Comparison of ENCODE assay signal across 28 cellular contexts in genomic region chr5:142694092-142694856, GRCh38. TPM values are rescaled to one million over a fixed set of nuclear protein-coding genes. Genes with fewer than 3 reads are reported as not detected.
DNase-seq lines count a peak whose midpoint lies in the region; ATAC-seq, FAIRE-seq and TF ChIP-seq lines count a peak whose summit lies in the region.
"Had no signal": no experiment of that assay in that cellular context is flagged by ENCODE, and none has a peak within 500 bp of the region (broad histone marks: within the 10 kb centered on the region; RNA-seq: fewer than 3 reads in every experiment).

No MANE protein-coding gene starts in this region.

- TF ChIP-seq POLR2A in K562 (conservative IDR thresholded peaks at IDR 0.05) = no peak

- no peak overlapping the region for H2AFZ ChIP-seq in K562 (ENCODE audit: low read depth, low read length)

- H3K9me1 ChIP-seq in K562 (ENCODE audit: control insufficient read depth, insufficient read depth, low read length) = no peaks in the 10 kb centered on the region

- POLR2A ChIA-PET in K562 (lab: Yijun Ruan, JAX) = no interaction called here
- POLR2A ChIA-PET in activated CD4-positive, alpha-beta memory T cell treated with anti-CD3 and anti-CD28 coated beads, Interleukin-2, amount 10 ng/mL, durations not matched to agents 7 days and 5 days (lab: Charles Lee) = no interaction called here

- WGBS in K562 (ENCODE audit: insufficient coverage, low coverage, missing lambda C conversion rate) = 4% methylated on average over 7 of the region's 7 CpGs

- no peaks in the 10 kb centered on the region for H3K9me3 Mint-ChIP-seq in mesothelial cell of epicardium
- H3K9me3 Mint-ChIP-seq in activated CD4-positive, alpha-beta memory T cell treated with anti-CD3 and anti-CD28 coated beads, Interleukin-2, amount 10 ng/mL, durations not matched to agents 7 days and 5 days = no peaks in the 10 kb centered on the region
- H3K9me3 Mint-ChIP-seq: activated naive CD4-positive, alpha-beta T cell treated with anti-CD3 and anti-CD28 coated beads, Interleukin-2, amount 10 ng/mL, durations not matched to agents 7 days and 5 days; activated T-cell treated with anti-CD3 and anti-CD28 coated beads, Interleukin-2, amount 50 U/mL, for 24 hours; CD4-positive, CD25-positive, alpha-beta regulatory T cell had no signal

- no peaks in the 10 kb centered on the region for H3K27me3 Mint-ChIP-seq in mesothelial cell of epicardium (ENCODE audit: low read depth)
- H3K27me3 Mint-ChIP-seq in activated CD4-positive, alpha-beta memory T cell treated with anti-CD3 and anti-CD28 coated beads, Interleukin-2, amount 10 ng/mL, durations not matched to agents 7 days and 5 days = peaks cover 2% of the 10 kb centered on the region
- H3K27me3 Mint-ChIP-seq: activated T-cell treated with anti-CD3 and anti-CD28 coated beads, Interleukin-2, amount 50 U/mL, for 24 hours had no signal

- H4K20me1 ChIP-seq in K562 (replicated peaks; ENCODE audit: control insufficient read depth, insufficient read depth, low read length) = no peaks in the 10 kb centered on the region

- FAIRE-seq in K562 (lab: Jason Lieb, UNC) = no peak
- FAIRE-seq: urothelium cell line had no signal

- ATAC-seq in K562 (no peak), HG02870 (IDR thresholded peaks at IDR 0.05; ENCODE audit: unreplicated experiment) (no peak), GM19452 (IDR thresholded peaks at IDR 0.05; ENCODE audit: unreplicated experiment) (no peak)
- ATAC-seq: activated CD8-positive, alpha-beta T cell treated with anti-CD3 and anti-CD28 coated beads, Interleukin-2, amount 10 ng/mL, durations not matched to agents 7 days and 5 days; sciatic nerve had no signal

- no peak overlapping the region for H3K27ac ChIP-seq in K562 (ENCODE audit: extremely low read depth, low read depth, low read length)
- H3K27ac ChIP-seq: esophagus squamous epithelium, suprapubic skin had no signal

- no peak for TF ChIP-seq EP300 in K562 (IDR thresholded peaks at IDR 0.05; ENCODE audit: low read length)

- CTCF ChIA-PET in K562 (lab: Yijun Ruan, JAX; ENCODE audit: low intra/inter-chr PET ratio) = interaction anchor here (0.5 to 0.6 kb wide), 2 partner anchors 121 to 498 kb away, joined by 3 read pairs; no protein-coding TSS in a partner anchor
- CTCF ChIA-PET in activated CD4-positive, alpha-beta memory T cell treated with anti-CD3 and anti-CD28 coated beads, Interleukin-2, amount 10 ng/mL, durations not matched to agents 7 days and 5 days (lab: Charles Lee) = no interaction called here

- TF ChIP-seq CTCF in AG09309 (IDR thresholded peaks at IDR 0.05; ENCODE audit: control insufficient read depth, insufficient read depth, low read depth, low read length, missing control alignments) (peak; percentile 25), GM12875 (IDR thresholded peaks at IDR 0.05; ENCODE audit: borderline replicate concordance, insufficient read depth, low read depth, low read length) (peak; percentile 10; the same call in 1 of the 2 replicates), K562 (IDR thresholded peaks at IDR 0.05 in 2 of 3, conservative IDR thresholded peaks at IDR 0.05 in 1 of 3; ENCODE audit: insufficient read depth in 2 of 3, low read depth in 1 of 3, low read length in 3 of 3) (0 out of 6 replicates have a peak, but pooled peaks of 2 of the 3 experiments have one; percentile 17 to 35), mesothelial cell of epicardium (IDR thresholded peaks at IDR 0.05; ENCODE audit: unreplicated experiment) (peak; percentile 39)

- H3K9me3 ChIP-seq in K562 (replicated peaks; ENCODE audit: control insufficient read depth, insufficient read depth, low read depth, low read length) = no peaks in the 10 kb centered on the region
- H3K9me3 ChIP-seq: esophagus squamous epithelium, suprapubic skin had no signal

- no peak overlapping the region for H3K27ac Mint-ChIP-seq in mesothelial cell of epicardium
- H3K27ac Mint-ChIP-seq in activated CD4-positive, alpha-beta memory T cell treated with anti-CD3 and anti-CD28 coated beads, Interleukin-2, amount 10 ng/mL, durations not matched to agents 7 days and 5 days = no peak overlapping the region
- H3K27ac Mint-ChIP-seq: activated CD8-positive, alpha-beta T cell treated with anti-CD3 and anti-CD28 coated beads, Interleukin-2, amount 10 ng/mL, durations not matched to agents 7 days and 5 days; activated naive CD4-positive, alpha-beta T cell treated with anti-CD3 and anti-CD28 coated beads, Interleukin-2, amount 10 ng/mL, durations not matched to agents 7 days and 5 days; activated T-cell treated with anti-CD3 and anti-CD28 coated beads, Interleukin-2, amount 50 U/mL, for 24 hours; CD4-positive, CD25-positive, alpha-beta regulatory T cell had no signal

- no peak overlapping the region for H3K4me3 ChIP-seq in AG09309 (ENCODE audit: control insufficient read depth, low read depth, low read length)
- H3K4me3 ChIP-seq in GM12875 (ENCODE audit: low read depth, low read length) = no peak overlapping the region
- H3K4me3 ChIP-seq in K562 = no peak overlapping the region
- H3K4me3 ChIP-seq: esophagus squamous epithelium, suprapubic skin had no signal

- no peak for TF ChIP-seq RAD21 in K562 (CRISPR knock-in tag; conservative IDR thresholded peaks at IDR 0.05 in 1 of 2, IDR thresholded peaks at IDR 0.05 in 1 of 2)

- H3K27me3 ChIP-seq in K562 (ENCODE audit: control insufficient read depth in 2 of 2, insufficient read depth in 2 of 2, low read length in 2 of 2) = peaks cover 6 to 15% of the 10 kb centered on the region in 2 experiments; a peak in 4 of 5 replicates
- H3K27me3 ChIP-seq: suprapubic skin had no signal

- H3K9ac ChIP-seq in K562 (ENCODE audit: insufficient read depth in 1 of 2, low read depth in 2 of 2, low read length in 2 of 2) = no peak overlapping the region

- H3K36me3 Mint-ChIP-seq in mesothelial cell of epicardium = no peaks in the 10 kb centered on the region
- H3K36me3 Mint-ChIP-seq in activated CD4-positive, alpha-beta memory T cell treated with anti-CD3 and anti-CD28 coated beads, Interleukin-2, amount 10 ng/mL, durations not matched to agents 7 days and 5 days (ENCODE audit: low read depth) = no peaks in the 10 kb centered on the region
- H3K36me3 Mint-ChIP-seq: activated naive CD4-positive, alpha-beta T cell treated with anti-CD3 and anti-CD28 coated beads, Interleukin-2, amount 10 ng/mL, durations not matched to agents 7 days and 5 days had no signal

- no peak overlapping the region for H3K4me2 ChIP-seq in K562 (ENCODE audit: insufficient read depth, low read length)

- H3K4me1 ChIP-seq in K562 (replicated peaks in 1 of 2; ENCODE audit: control insufficient read depth in 2 of 2, insufficient read depth in 2 of 2, low read length in 2 of 2) = no peaks in the 10 kb centered on the region

- no peaks in the 10 kb centered on the region for H3K36me3 ChIP-seq in K562 (ENCODE audit: control insufficient read depth, insufficient read depth, low read length)
- H3K36me3 ChIP-seq: esophagus squamous epithelium, suprapubic skin had no signal

- no peaks in the 10 kb centered on the region for H3K79me2 ChIP-seq in K562 (ENCODE audit: control insufficient read depth, insufficient read depth, low read length)

- BruUV-seq in K562 (replicated peaks; lab: Mats Ljungman, UMichigan) = no TSS peak

- intact Hi-C loops in K562 (cut with micrococcal nuclease) = no loop called here

- DNase-seq in AG09309 (ENCODE audit: low read depth) = no peak
- no peak for DNase-seq in K562 (ENCODE audit: extremely low read depth in 1 of 4, low spot score in 3 of 4)
- no peak for DNase-seq in mesothelial cell of epicardium (ENCODE audit: low spot score in 2 of 2, unreplicated experiment in 2 of 2)
- DNase-seq in activated CD4-positive, alpha-beta memory T cell treated with anti-CD3 and anti-CD28 coated beads, Interleukin-2, amount 10 ng/mL, durations not matched to agents 7 days and 5 days = no peak
- no peak for DNase-seq in NCI-H69 (lab: John Stamatoyannopoulos, UW)
- DNase-seq: activated CD8-positive, alpha-beta T cell treated with anti-CD3 and anti-CD28 coated beads, Interleukin-2, amount 10 ng/mL, durations not matched to agents 7 days and 5 days; activated naive CD4-positive, alpha-beta T cell treated with anti-CD3 and anti-CD28 coated beads, Interleukin-2, amount 10 ng/mL, durations not matched to agents 7 days and 5 days; activated T-cell treated with anti-CD3 and anti-CD28 coated beads, Interleukin-2, amount 50 U/mL, for 24 hours; aorta; CD4-positive, CD25-positive, alpha-beta regulatory T cell; DMS 273 treated with DMSO at 0.1 percent for 48 hours; effector CD8-positive, alpha-beta T cell; esophagus squamous epithelium; Karpas-422; mammary epithelial cell; NCI-H1092; NCI-H187 treated with DMSO at 0.1 percent for 48 hours; NCI-H226; occipital lobe; OCI-M1; SHP77; T1000 had no signal

- peaks cover 25% of the 10 kb centered on the region for H3K4me1 Mint-ChIP-seq in mesothelial cell of epicardium
- H3K4me1 Mint-ChIP-seq in activated CD4-positive, alpha-beta memory T cell treated with anti-CD3 and anti-CD28 coated beads, Interleukin-2, amount 10 ng/mL, durations not matched to agents 7 days and 5 days = no peaks in the 10 kb centered on the region
- H3K4me1 Mint-ChIP-seq: activated naive CD4-positive, alpha-beta T cell treated with anti-CD3 and anti-CD28 coated beads, Interleukin-2, amount 10 ng/mL, durations not matched to agents 7 days and 5 days had no signal

- in situ Hi-C loops in K562 (cut with MboI) = loop anchor here (10.0 kb wide), 2 partner anchors 109 to 529 kb away; no protein-coding TSS in a partner anchor

- H3K4me3 Mint-ChIP-seq in mesothelial cell of epicardium = no peak overlapping the region
- no peak overlapping the region for H3K4me3 Mint-ChIP-seq in activated CD4-positive, alpha-beta memory T cell treated with anti-CD3 and anti-CD28 coated beads, Interleukin-2, amount 10 ng/mL, durations not matched to agents 7 days and 5 days
- H3K4me3 Mint-ChIP-seq: activated CD8-positive, alpha-beta T cell treated with anti-CD3 and anti-CD28 coated beads, Interleukin-2, amount 10 ng/mL, durations not matched to agents 7 days and 5 days; activated naive CD4-positive, alpha-beta T cell treated with anti-CD3 and anti-CD28 coated beads, Interleukin-2, amount 10 ng/mL, durations not matched to agents 7 days and 5 days; activated T-cell treated with anti-CD3 and anti-CD28 coated beads, Interleukin-2, amount 50 U/mL, for 24 hours; CD4-positive, CD25-positive, alpha-beta regulatory T cell had no signal

RNA-seq across cellular contexts. Expression of gene FGF1, which starts 8.4 kb away (rescaled TPM):
- not detected in 2 replicates for total RNA-seq in K562 (2011; cell fraction: chromatin; rRNA removed; ENCODE audit: low replicate concordance)
- total RNA-seq in K562 (2011; cell fraction: nucleolus; rRNA removed) = not detected in 2 replicates
- not detected in 2 replicates for total RNA-seq in K562 (2011; cell fraction: nucleoplasm; rRNA removed)
- not detected in 2 replicates for total RNA-seq in K562 (2014; rRNA removed)
- total RNA-seq in K562 (2014; rRNA removed; fragmentation: Illumina TruSeq; extraction: Trizol) = not detected in 2 replicates
- total RNA-seq in K562 (2015; rRNA removed; fragmentation: Illumina TruSeq; extraction: Trizol) = not detected in 2 replicates
- not detected in 2 replicates for total RNA-seq in K562 (2021)
- not detected in 2 replicates for polyA plus RNA-seq in K562 (2011; rRNA removed)
- polyA plus RNA-seq in K562 (2011; cell fraction: cytosol; rRNA removed) = not detected in 2 replicates
- polyA plus RNA-seq in K562 (2011; cell fraction: nucleus; rRNA removed) = not detected in 2 replicates
- 0.03 TPM in 1 of 2 replicates, not detected in the other for polyA plus RNA-seq in K562 (2012)
- polyA plus RNA-seq in K562 (2014; fragmentation: Illumina TruSeq; extraction: Trizol) = not detected in 2 replicates
- polyA plus RNA-seq in K562 (2014; fragmentation: Nextera tagmentation; extraction: Ambion mirVana) = not detected
- not detected in 2 replicates for polyA plus RNA-seq in K562 (2014; rRNA removed)
- polyA minus RNA-seq in K562 (2011; rRNA and poly(A)+ RNA removed) = not detected in 2 replicates
- not detected in 2 replicates for polyA minus RNA-seq in K562 (2011; cell fraction: cytosol; rRNA and poly(A)+ RNA removed)
- not detected in 2 replicates for polyA minus RNA-seq in K562 (2011; cell fraction: nucleus; rRNA and poly(A)+ RNA removed)
- 0.07 TPM in 1 of 3 replicates, not detected in the others for total RNA-seq in mesothelial cell of epicardium
- not detected for total RNA-seq in activated CD4-positive, alpha-beta memory T cell treated with anti-CD3 and anti-CD28 coated beads, Interleukin-2, amount 10 ng/mL, durations not matched to agents 7 days and 5 days
- total RNA-seq: activated CD8-positive, alpha-beta T cell treated with anti-CD3 and anti-CD28 coated beads, Interleukin-2, amount 10 ng/mL, durations not matched to agents 7 days and 5 days; CD4-positive, CD25-positive, alpha-beta regulatory T cell had no signal
- polyA plus RNA-seq: CD4-positive, CD25-positive, alpha-beta regulatory T cell had no signal
